In the genomic region with DNA sequence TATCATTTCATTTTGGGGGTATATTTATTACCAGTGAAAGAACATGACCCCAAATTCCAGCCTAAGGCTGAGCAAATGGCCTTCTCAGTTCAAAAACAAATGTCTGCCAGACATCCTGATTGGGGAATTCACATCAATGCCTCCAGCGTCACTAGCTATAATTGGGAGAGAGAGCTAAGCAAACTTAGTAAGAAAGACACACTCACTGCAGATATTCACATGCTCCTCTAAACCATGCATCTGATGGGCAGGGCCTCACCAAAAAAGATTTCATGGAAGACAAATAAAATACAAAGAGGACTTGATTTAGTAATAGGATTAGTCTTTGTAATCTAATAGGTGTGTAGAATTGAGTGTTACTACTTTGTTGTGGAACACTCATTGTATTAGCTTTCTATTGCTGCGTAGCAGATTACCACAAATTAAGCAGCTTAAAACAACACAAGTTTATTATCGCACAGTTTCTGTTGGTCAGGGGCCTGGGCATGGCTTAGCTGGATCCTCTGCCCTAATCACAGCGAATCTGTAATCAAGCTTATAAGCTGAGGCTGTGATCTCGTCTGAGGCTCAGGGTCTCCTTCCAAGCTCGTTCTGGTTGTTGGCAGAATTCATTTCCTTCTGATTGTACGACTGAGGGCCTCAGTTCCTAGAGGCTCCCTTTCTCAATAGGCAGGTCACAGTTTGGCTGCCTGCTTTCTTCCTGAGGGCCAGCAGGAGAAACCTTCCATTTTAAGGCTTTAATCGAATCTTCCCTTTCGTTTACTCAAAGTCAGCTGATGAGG, we compare ENCODE assay signal across 19 cellular contexts.
A peak's percentile ranks its signal among the peaks of the same experiment; 100 is the strongest.
DNase-seq lines count a peak whose midpoint lies in the region; ATAC-seq and TF ChIP-seq lines count a peak whose summit lies in the region.
"Had no signal": no experiment of that assay in that cellular context is flagged by ENCODE, and none has a peak within 500 bp of the region (broad histone marks: within the 10 kb centered on the region; RNA-seq: fewer than 3 reads in every experiment).

No MANE protein-coding gene starts in this region.

- H3K27me3 ChIP-seq in breast epithelium (no peaks in the 10 kb centered on the region), right cardiac atrium (ENCODE audit: control insufficient read depth, insufficient read depth) (no peaks in the 10 kb centered on the region), rectal smooth muscle tissue (ENCODE audit: control insufficient read depth, insufficient read depth, low read length) (no peaks in the 10 kb centered on the region), aorta (ENCODE audit: control insufficient read depth in 1 of 2, insufficient read depth in 2 of 2, low read length in 1 of 2) (no peaks in the 10 kb centered on the region)
- H3K27me3 ChIP-seq: suprapubic skin had no signal

- H3K4me1 Mint-ChIP-seq in MCF 10A (ENCODE audit: insufficient read depth, unreplicated experiment): no peaks in the 10 kb centered on the region
- H3K4me1 Mint-ChIP-seq in activated T-helper 17 cell treated with anti-CD3 and anti-CD28 coated beads, Interleukin-2, amount 50 U/mL, for 72 hours: no peaks in the 10 kb centered on the region

- CTCF ChIA-PET in MCF 10A (lab: Yijun Ruan, JAX): interaction anchor here (0.6 to 2.1 kb wide), 4 partner anchors 15 to 1706 kb away, joined by 3 to 14 read pairs (median 4); no protein-coding TSS in a partner anchor

- no peak for TF ChIP-seq POLR2A in breast epithelium (IDR thresholded peaks at IDR 0.05)

- ATAC-seq in right cardiac atrium (peak; percentile 50 to 60), aorta (ENCODE audit: low FRiP score) (peak; percentile 27), HG02678 (IDR thresholded peaks at IDR 0.05; ENCODE audit: unreplicated experiment) (no peak)
- no peak for ATAC-seq in activated T-helper 17 cell treated with anti-CD3 and anti-CD28 coated beads, Interleukin-2, amount 50 U/mL, for 72 hours (replicated peaks)
- no peak for ATAC-seq in activated CD4-positive, CD25-positive, alpha-beta regulatory T cell treated with anti-CD3 and anti-CD28 coated beads, Interleukin-2, amount 50 U/mL, for 24 hours
- ATAC-seq: Panc1 had no signal

- no peaks in the 10 kb centered on the region for H3K36me3 Mint-ChIP-seq in MCF 10A (ENCODE audit: insufficient read depth, unreplicated experiment)
- no peaks in the 10 kb centered on the region for H3K36me3 Mint-ChIP-seq in activated T-helper 17 cell treated with anti-CD3 and anti-CD28 coated beads, Interleukin-2, amount 50 U/mL, for 72 hours (ENCODE audit: low read depth)

- no peak overlapping the region for H3K27ac Mint-ChIP-seq in MCF 10A (ENCODE audit: low read depth, unreplicated experiment)
- H3K27ac Mint-ChIP-seq in activated T-helper 17 cell treated with anti-CD3 and anti-CD28 coated beads, Interleukin-2, amount 50 U/mL, for 72 hours: no peak overlapping the region
- H3K27ac Mint-ChIP-seq: dendritic cell treated with granulocyte-macrophage colony-stimulating factor and Interleukin-4, amounts not matched to agents 40 ng/mL and 50 ng/mL, for 4 days had no signal

- 52% methylated on average over 9 of the region's 9 CpGs for WGBS in right cardiac atrium
- 19 to 22% methylated on average over 9 of the region's 9 CpGs for WGBS in aorta, 2 donors

- no peak for TF ChIP-seq CTCF in breast epithelium (IDR thresholded peaks at IDR 0.05)
- no peak for TF ChIP-seq CTCF in MCF 10A (IDR thresholded peaks at IDR 0.05; ENCODE audit: unreplicated experiment)

- H3K9me3 ChIP-seq in breast epithelium (no peaks in the 10 kb centered on the region), right cardiac atrium (ENCODE audit: control insufficient read depth, low read length) (no peaks in the 10 kb centered on the region), aorta (ENCODE audit: control insufficient read depth, low read length) (no peaks in the 10 kb centered on the region)
- H3K9me3 ChIP-seq: suprapubic skin had no signal

- H3K4me3 ChIP-seq in breast epithelium (no peak overlapping the region), right cardiac atrium (ENCODE audit: low read length) (no peak overlapping the region), rectal smooth muscle tissue (ENCODE audit: low read length) (no peak overlapping the region), aorta (ENCODE audit: low read length in 2 of 2) (no peak overlapping the region)
- H3K4me3 ChIP-seq: SK-N-MC, suprapubic skin had no signal

- H3K27ac ChIP-seq in breast epithelium (peak overlapping the region; percentile 21 to 48), right cardiac atrium (ENCODE audit: low read length) (peak overlapping the region; percentile 39), rectal smooth muscle tissue (ENCODE audit: low read depth, low read length) (peak overlapping the region; percentile 58), aorta (ENCODE audit: low read depth in 1 of 2, low read length in 2 of 2) (peak overlapping the region; percentile 77 to 94)
- H3K27ac ChIP-seq: 22Rv1, C4-2B, SK-N-MC, suprapubic skin had no signal

- intact Hi-C loops in breast epithelium (cut with DNase I; ENCODE audit: low total_unique reads): no loop called here
- intact Hi-C loops in MCF 10A (cut with micrococcal nuclease): no loop called here
- intact Hi-C loops in right cardiac atrium (cut with DNase I): loop anchor here in 1 of 4 donors (10.0 kb wide), 1 partner anchor 113 kb away; no protein-coding TSS in a partner anchor
- intact Hi-C loops in aorta (cut with DNase I): no loop called here

- no peak for DNase-seq in breast epithelium (ENCODE audit: low spot score in 2 of 2)
- no peak for DNase-seq in MCF 10A (ENCODE audit: unreplicated experiment)
- DNase-seq in right cardiac atrium: no peak
- no peak for DNase-seq in aorta
- DNase-seq: activated gamma-delta T cell treated with Interleukin-2 at 50 U/mL for 16 hours; mesenchymal stem cell; NCI-H774; stimulated activated CD4-positive, alpha-beta T cell treated with anti-CD3 and anti-CD28 coated beads, Interleukin-4, amount 100 ng/mL, for 24 hours; T1000 had no signal

- no peaks in the 10 kb centered on the region for H3K36me3 ChIP-seq in breast epithelium
- peaks cover 4% of the 10 kb centered on the region for H3K36me3 ChIP-seq in rectal smooth muscle tissue (ENCODE audit: control insufficient read depth, insufficient read depth, low read length)
- no peaks in the 10 kb centered on the region for H3K36me3 ChIP-seq in aorta (ENCODE audit: control insufficient read depth in 1 of 2, insufficient read depth in 2 of 2, low read length in 1 of 2)

- H3K4me1 ChIP-seq in breast epithelium (peaks cover 0 to 5% of the 10 kb centered on the region in 2 donors), right cardiac atrium (ENCODE audit: control insufficient read depth, insufficient read depth, low read length) (peaks cover 5% of the 10 kb centered on the region), rectal smooth muscle tissue (ENCODE audit: control insufficient read depth, insufficient read depth, low read length) (peaks cover 15% of the 10 kb centered on the region), aorta (ENCODE audit: control insufficient read depth in 1 of 2, insufficient read depth in 2 of 2, low read length in 2 of 2) (peaks cover 2 to 4% of the 10 kb centered on the region in 2 donors)

- H3K9me3 Mint-ChIP-seq in MCF 10A (ENCODE audit: unreplicated experiment): no peaks in the 10 kb centered on the region
- H3K9me3 Mint-ChIP-seq in activated T-helper 17 cell treated with anti-CD3 and anti-CD28 coated beads, Interleukin-2, amount 50 U/mL, for 72 hours: no peaks in the 10 kb centered on the region
- H3K9me3 Mint-ChIP-seq: dendritic cell treated with granulocyte-macrophage colony-stimulating factor and Interleukin-4, amounts not matched to agents 40 ng/mL and 50 ng/mL, for 4 days had no signal

- no peak overlapping the region for H3K4me3 Mint-ChIP-seq in MCF 10A (ENCODE audit: unreplicated experiment)
- H3K4me3 Mint-ChIP-seq in activated T-helper 17 cell treated with anti-CD3 and anti-CD28 coated beads, Interleukin-2, amount 50 U/mL, for 72 hours: no peak overlapping the region
- H3K4me3 Mint-ChIP-seq: dendritic cell treated with granulocyte-macrophage colony-stimulating factor and Interleukin-4, amounts not matched to agents 40 ng/mL and 50 ng/mL, for 4 days had no signal

- BruUV-seq in MCF 10A (replicated peaks; lab: Mats Ljungman, UMichigan): no TSS peak

- POLR2A ChIA-PET in MCF 10A (lab: Yijun Ruan, JAX): no interaction called here

- no peak overlapping the region for H3K9ac ChIP-seq in rectal smooth muscle tissue (ENCODE audit: low read length)

- H3K27me3 Mint-ChIP-seq in MCF 10A (ENCODE audit: insufficient read depth, unreplicated experiment): no peaks in the 10 kb centered on the region
- no peaks in the 10 kb centered on the region for H3K27me3 Mint-ChIP-seq in activated T-helper 17 cell treated with anti-CD3 and anti-CD28 coated beads, Interleukin-2, amount 50 U/mL, for 72 hours
- H3K27me3 Mint-ChIP-seq: dendritic cell treated with granulocyte-macrophage colony-stimulating factor and Interleukin-4, amounts not matched to agents 40 ng/mL and 50 ng/mL, for 4 days had no signal

Comparison
In these comparisons a context has a peak if more than half of its experiments do, and no peak if none do; other contexts are left out.
1. H3K27ac ChIP-seq: peak in every context shown above with its lines; median percentile 86 in aorta; 58 in rectal smooth muscle tissue; 39 in right cardiac atrium; 34 in breast epithelium.
2. ATAC-seq: peak in right cardiac atrium (2 of 2) and aorta (single experiment); none in HG02678 (single experiment), activated T-helper 17 cell treated with anti-CD3 and anti-CD28 coated beads, Interleukin-2, amount 50 U/mL, for 72 hours (single experiment) and activated CD4-positive, CD25-positive, alpha-beta regulatory T cell treated with anti-CD3 and anti-CD28 coated beads, Interleukin-2, amount 50 U/mL, for 24 hours (0 of 2).